Comparison of ENCODE assay signal across 8 cellular contexts in the genomic region with DNA sequence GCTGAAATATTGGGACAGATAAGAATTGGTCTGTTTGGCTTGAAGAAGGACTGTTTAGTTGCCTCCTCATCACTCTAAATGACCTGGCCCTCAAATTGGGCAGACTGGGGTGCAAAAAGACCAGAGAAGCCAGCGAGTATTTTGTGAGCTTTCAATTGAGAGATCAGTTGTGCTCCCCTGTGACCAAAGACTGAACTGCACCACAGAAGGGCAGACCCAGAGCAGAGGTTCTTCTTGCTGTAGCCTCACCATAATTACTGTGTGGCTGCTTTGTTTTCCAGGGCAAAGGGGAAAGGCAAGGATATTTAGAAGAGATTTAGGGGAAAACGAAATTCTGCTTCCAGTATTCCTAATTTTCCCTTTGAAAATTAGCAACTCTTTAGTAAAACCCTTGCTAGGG.
DNase-seq lines count a peak whose midpoint lies in the region; ATAC-seq and TF ChIP-seq lines count a peak whose summit lies in the region.

No MANE protein-coding gene starts in this region.

- H3K27ac Mint-ChIP-seq in memory B cell: no peak overlapping the region

- in situ Hi-C loops in KBM-7 (cut with MboI; ENCODE audit: low pct_unique_long_range_greater_than_20kb, low sequenced_read_pairs): no loop called here

- H3K27me3 Mint-ChIP-seq in memory B cell: no peaks in the 10 kb centered on the region

- DNase-seq in KBM-7 (peak; percentile 5), WERI-Rb-1 (peak; percentile 45), memory B cell (ENCODE audit: low spot score in 2 of 2) (peak; percentile 2 to 13), foreskin melanocyte (no peak), MG63 (no peak), NCI-H2171 treated with DMSO at 0.1 percent for 48 hours (lab: John Stamatoyannopoulos, UW) (no peak)

- H3K36me3 ChIP-seq in WERI-Rb-1 (no peaks in the 10 kb centered on the region), MG63 (no peaks in the 10 kb centered on the region)

- no peaks in the 10 kb centered on the region for H3K36me3 Mint-ChIP-seq in memory B cell

- H3K27me3 ChIP-seq in WERI-Rb-1 (ENCODE audit: insufficient read depth, low read depth, severe bottlenecking): no peaks in the 10 kb centered on the region
- no peaks in the 10 kb centered on the region for H3K27me3 ChIP-seq in MG63

- H3K4me3 ChIP-seq in WERI-Rb-1 (ENCODE audit: low read depth, low read length) (no peak overlapping the region), MG63 (no peak overlapping the region)

- no peak overlapping the region for H3K4me3 Mint-ChIP-seq in memory B cell

- H3K9me3 ChIP-seq in WERI-Rb-1 (ENCODE audit: severe bottlenecking): no peaks in the 10 kb centered on the region
- H3K9me3 ChIP-seq in MG63: no peaks in the 10 kb centered on the region

- ATAC-seq in memory B cell (ENCODE audit: low read depth): peak; percentile 51
- no peak for ATAC-seq in esophagus mucosa

- H3K4me1 Mint-ChIP-seq in memory B cell: no peaks in the 10 kb centered on the region

- H3K9me3 Mint-ChIP-seq in memory B cell: no peaks in the 10 kb centered on the region

- peak; percentile 54 for TF ChIP-seq CTCF in GM12872 (IDR thresholded peaks at IDR 0.05; ENCODE audit: insufficient read depth, low read depth, low read length)
- peak; percentile 59 for TF ChIP-seq CTCF in WERI-Rb-1 (IDR thresholded peaks at IDR 0.05; ENCODE audit: low read depth, low read length)

- H3K27ac ChIP-seq in WERI-Rb-1: peak overlapping the region; percentile 72

Comparison
In these comparisons a context has a peak if more than half of its experiments do, and no peak if none do; other contexts are left out.
1. DNase-seq: peak in KBM-7 (single experiment), WERI-Rb-1 (single experiment) and memory B cell (2 of 2); none in foreskin melanocyte (single experiment), MG63 (single experiment) and NCI-H2171 treated with DMSO at 0.1 percent for 48 hours (single experiment).